In genomic region chr2:3536682-3537632, GRCh38 we compare ENCODE assay signal across 1 cellular context.
TF ChIP-seq lines count a peak whose summit lies in the region.

No MANE protein-coding gene starts in this region.

TF ChIP-seq in HepG2, 621 proteins besides CTCF, POLR2A, EP300 and RAD21 (continued from another document and continues in another):
- TF ChIP-seq ATF6 (CRISPR knock-in tag; conservative IDR thresholded peaks at IDR 0.05) (0 out of 2 replicates have a peak, but pooled peaks have one; percentile 65), PAWR (CRISPR knock-in tag; IDR thresholded peaks at IDR 0.05; ENCODE audit: borderline replicate concordance) (0 out of 2 replicates have a peak, but pooled peaks have one; percentile 45), MYC (CRISPR knock-in tag; IDR thresholded peaks at IDR 0.05; ENCODE audit: borderline replicate concordance) (peak; percentile 75; the same call in 1 of the 2 replicates), MAZ (IDR thresholded peaks at IDR 0.05; ENCODE audit: borderline replicate concordance, low read depth, low read length) (peak; percentile 54; the same call in 1 of the 2 replicates), MAZ (CRISPR knock-in tag; IDR thresholded peaks at IDR 0.05; ENCODE audit: low read depth) (no peak), PTBP1 (IDR thresholded peaks at IDR 0.05; ENCODE audit: low read depth, low read length, poor library complexity, severe bottlenecking) (no peak), ZEB1 (IDR thresholded peaks at IDR 0.05; ENCODE audit: insufficient replicate concordance, low read depth) (peak; percentile 44), REXO4 (CRISPR knock-in tag; IDR thresholded peaks at IDR 0.05; ENCODE audit: borderline replicate concordance) (no peak), ZNF253 (CRISPR knock-in tag; IDR thresholded peaks at IDR 0.05; ENCODE audit: borderline replicate concordance) (no peak), ZNF124 (CRISPR knock-in tag; IDR thresholded peaks at IDR 0.05) (0 out of 2 replicates have a peak, but pooled peaks have one; percentile 79), TFAP4 (IDR thresholded peaks at IDR 0.05; ENCODE audit: borderline replicate concordance, low read depth) (peak; percentile 29; the same call in 1 of the 2 replicates), SALL2 (CRISPR knock-in tag; IDR thresholded peaks at IDR 0.05) (peak; percentile 78), SAP130 (CRISPR knock-in tag; IDR thresholded peaks at IDR 0.05; ENCODE audit: low read depth) (peak; percentile 61), ZNF3 (CRISPR knock-in tag; IDR thresholded peaks at IDR 0.05) (no peak; the same call in 1 of the 2 replicates), ZNF609 (CRISPR knock-in tag; IDR thresholded peaks at IDR 0.05; ENCODE audit: borderline replicate concordance) (0 out of 2 replicates have a peak, but pooled peaks have one; percentile 20), MXI1 (IDR thresholded peaks at IDR 0.05; ENCODE audit: borderline replicate concordance, low read depth, low read length) (no peak), ZNF562 (CRISPR knock-in tag; IDR thresholded peaks at IDR 0.05; ENCODE audit: borderline replicate concordance) (no peak), HDAC2 (CRISPR knock-in tag; IDR thresholded peaks at IDR 0.05) (peak; percentile 52; the same call in 1 of the 2 replicates), NR1H2 (CRISPR knock-in tag; IDR thresholded peaks at IDR 0.05; ENCODE audit: borderline replicate concordance, low read depth) (no peak), ZBTB38 (CRISPR knock-in tag; IDR thresholded peaks at IDR 0.05) (0 out of 2 replicates have a peak, but pooled peaks have one; percentile 16), MIER2 (CRISPR knock-in tag; IDR thresholded peaks at IDR 0.05) (0 out of 2 replicates have a peak, but pooled peaks have one; percentile 20), BHLHE40 (IDR thresholded peaks at IDR 0.05; ENCODE audit: low read length) (0 out of 2 replicates have a peak, but pooled peaks have one; percentile 30), SRSF9 (IDR thresholded peaks at IDR 0.05; ENCODE audit: borderline replicate concordance, insufficient read depth, low read depth, low read length, poor library complexity, severe bottlenecking) (no peak), ZBTB37 (CRISPR knock-in tag; IDR thresholded peaks at IDR 0.05) (no peak), SP1 (IDR thresholded peaks at IDR 0.05) (no peak), SP1 (CRISPR knock-in tag; IDR thresholded peaks at IDR 0.05) (0 out of 2 replicates have a peak, but pooled peaks have one; percentile 32), MIER3 (CRISPR knock-in tag; IDR thresholded peaks at IDR 0.05; ENCODE audit: borderline replicate concordance) (0 out of 2 replicates have a peak, but pooled peaks have one; percentile 16)
- TF ChIP-seq, protein P1, sequence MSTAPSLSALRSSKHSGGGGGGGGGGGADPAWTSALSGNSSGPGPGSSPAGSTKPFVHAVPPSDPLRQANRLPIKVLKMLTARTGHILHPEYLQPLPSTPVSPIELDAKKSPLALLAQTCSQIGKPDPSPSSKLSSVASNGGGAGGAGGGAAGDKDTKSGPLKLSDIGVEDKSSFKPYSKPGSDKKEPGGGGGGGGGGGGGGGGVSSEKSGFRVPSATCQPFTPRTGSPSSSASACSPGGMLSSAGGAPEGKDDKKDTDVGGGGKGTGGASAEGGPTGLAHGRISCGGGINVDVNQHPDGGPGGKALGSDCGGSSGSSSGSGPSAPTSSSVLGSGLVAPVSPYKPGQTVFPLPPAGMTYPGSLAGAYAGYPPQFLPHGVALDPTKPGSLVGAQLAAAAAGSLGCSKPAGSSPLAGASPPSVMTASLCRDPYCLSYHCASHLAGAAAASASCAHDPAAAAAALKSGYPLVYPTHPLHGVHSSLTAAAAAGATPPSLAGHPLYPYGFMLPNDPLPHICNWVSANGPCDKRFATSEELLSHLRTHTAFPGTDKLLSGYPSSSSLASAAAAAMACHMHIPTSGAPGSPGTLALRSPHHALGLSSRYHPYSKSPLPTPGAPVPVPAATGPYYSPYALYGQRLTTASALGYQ (CRISPR knock-in tag; IDR thresholded peaks at IDR 0.05) = peak; percentile 67; the same call in 1 of the 2 replicates
- TF ChIP-seq, protein P2, sequence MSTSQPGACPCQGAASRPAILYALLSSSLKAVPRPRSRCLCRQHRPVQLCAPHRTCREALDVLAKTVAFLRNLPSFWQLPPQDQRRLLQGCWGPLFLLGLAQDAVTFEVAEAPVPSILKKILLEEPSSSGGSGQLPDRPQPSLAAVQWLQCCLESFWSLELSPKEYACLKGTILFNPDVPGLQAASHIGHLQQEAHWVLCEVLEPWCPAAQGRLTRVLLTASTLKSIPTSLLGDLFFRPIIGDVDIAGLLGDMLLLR (CRISPR knock-in tag; IDR thresholded peaks at IDR 0.05) = no peak
- TF ChIP-seq, protein P3, sequence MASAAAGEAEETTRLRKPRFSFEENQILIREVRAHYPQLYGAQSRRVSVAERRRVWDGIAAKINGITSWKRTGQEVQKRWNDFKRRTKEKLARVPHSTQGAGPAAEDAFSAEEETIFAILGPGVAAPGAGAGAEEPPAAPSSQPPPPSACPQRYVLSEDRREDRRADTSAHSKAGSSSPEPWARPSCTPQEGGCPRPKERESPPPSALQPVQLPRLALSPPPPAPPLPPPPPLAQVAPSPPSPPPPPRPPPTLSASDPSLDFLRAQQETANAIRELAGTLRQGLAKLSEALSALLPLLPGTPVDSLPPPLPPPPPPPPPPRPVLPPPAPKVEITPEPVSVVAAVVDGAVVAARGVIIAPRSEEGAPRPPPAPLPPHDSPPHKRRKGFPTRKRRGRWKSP (CRISPR knock-in tag; IDR thresholded peaks at IDR 0.05) = no peak
- TF ChIP-seq, protein P4, sequence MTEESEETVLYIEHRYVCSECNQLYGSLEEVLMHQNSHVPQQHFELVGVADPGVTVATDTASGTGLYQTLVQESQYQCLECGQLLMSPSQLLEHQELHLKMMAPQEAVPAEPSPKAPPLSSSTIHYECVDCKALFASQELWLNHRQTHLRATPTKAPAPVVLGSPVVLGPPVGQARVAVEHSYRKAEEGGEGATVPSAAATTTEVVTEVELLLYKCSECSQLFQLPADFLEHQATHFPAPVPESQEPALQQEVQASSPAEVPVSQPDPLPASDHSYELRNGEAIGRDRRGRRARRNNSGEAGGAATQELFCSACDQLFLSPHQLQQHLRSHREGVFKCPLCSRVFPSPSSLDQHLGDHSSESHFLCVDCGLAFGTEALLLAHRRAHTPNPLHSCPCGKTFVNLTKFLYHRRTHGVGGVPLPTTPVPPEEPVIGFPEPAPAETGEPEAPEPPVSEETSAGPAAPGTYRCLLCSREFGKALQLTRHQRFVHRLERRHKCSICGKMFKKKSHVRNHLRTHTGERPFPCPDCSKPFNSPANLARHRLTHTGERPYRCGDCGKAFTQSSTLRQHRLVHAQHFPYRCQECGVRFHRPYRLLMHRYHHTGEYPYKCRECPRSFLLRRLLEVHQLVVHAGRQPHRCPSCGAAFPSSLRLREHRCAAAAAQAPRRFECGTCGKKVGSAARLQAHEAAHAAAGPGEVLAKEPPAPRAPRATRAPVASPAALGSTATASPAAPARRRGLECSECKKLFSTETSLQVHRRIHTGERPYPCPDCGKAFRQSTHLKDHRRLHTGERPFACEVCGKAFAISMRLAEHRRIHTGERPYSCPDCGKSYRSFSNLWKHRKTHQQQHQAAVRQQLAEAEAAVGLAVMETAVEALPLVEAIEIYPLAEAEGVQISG (CRISPR knock-in tag; IDR thresholded peaks at IDR 0.05) = peak; percentile 98
- TF ChIP-seq, protein P5, sequence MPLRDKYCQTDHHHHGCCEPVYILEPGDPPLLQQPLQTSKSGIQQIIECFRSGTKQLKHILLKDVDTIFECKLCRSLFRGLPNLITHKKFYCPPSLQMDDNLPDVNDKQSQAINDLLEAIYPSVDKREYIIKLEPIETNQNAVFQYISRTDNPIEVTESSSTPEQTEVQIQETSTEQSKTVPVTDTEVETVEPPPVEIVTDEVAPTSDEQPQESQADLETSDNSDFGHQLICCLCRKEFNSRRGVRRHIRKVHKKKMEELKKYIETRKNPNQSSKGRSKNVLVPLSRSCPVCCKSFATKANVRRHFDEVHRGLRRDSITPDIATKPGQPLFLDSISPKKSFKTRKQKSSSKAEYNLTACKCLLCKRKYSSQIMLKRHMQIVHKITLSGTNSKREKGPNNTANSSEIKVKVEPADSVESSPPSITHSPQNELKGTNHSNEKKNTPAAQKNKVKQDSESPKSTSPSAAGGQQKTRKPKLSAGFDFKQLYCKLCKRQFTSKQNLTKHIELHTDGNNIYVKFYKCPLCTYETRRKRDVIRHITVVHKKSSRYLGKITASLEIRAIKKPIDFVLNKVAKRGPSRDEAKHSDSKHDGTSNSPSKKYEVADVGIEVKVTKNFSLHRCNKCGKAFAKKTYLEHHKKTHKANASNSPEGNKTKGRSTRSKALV (CRISPR knock-in tag; IDR thresholded peaks at IDR 0.05) = peak; percentile 70; the same call in 1 of the 2 replicates
- TF ChIP-seq, protein P6, sequence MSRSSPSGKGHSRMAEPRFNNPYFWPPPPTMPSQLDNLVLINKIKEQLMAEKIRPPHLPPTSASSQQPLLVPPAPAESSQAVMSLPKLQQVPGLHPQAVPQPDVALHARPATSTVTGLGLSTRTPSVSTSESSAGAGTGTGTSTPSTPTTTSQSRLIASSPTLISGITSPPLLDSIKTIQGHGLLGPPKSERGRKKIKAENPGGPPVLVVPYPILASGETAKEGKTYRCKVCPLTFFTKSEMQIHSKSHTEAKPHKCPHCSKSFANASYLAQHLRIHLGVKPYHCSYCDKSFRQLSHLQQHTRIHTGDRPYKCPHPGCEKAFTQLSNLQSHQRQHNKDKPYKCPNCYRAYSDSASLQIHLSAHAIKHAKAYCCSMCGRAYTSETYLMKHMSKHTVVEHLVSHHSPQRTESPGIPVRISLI (CRISPR knock-in tag; IDR thresholded peaks at IDR 0.05; ENCODE audit: borderline replicate concordance) = 0 out of 2 replicates have a peak, but pooled peaks have one; percentile 18
- TF ChIP-seq, protein P7, sequence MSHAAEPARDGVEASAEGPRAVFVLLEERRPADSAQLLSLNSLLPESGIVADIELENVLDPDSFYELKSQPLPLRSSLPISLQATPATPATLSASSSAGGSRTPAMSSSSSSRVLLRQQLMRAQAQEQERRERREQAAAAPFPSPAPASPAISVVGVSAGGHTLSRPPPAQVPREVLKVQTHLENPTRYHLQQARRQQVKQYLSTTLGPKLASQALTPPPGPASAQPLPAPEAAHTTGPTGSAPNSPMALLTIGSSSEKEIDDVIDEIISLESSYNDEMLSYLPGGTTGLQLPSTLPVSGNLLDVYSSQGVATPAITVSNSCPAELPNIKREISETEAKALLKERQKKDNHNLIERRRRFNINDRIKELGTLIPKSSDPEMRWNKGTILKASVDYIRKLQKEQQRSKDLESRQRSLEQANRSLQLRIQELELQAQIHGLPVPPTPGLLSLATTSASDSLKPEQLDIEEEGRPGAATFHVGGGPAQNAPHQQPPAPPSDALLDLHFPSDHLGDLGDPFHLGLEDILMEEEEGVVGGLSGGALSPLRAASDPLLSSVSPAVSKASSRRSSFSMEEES (CRISPR knock-in tag; IDR thresholded peaks at IDR 0.05) = peak; percentile 27; the same call in 1 of the 2 replicates
